13 cellular contexts compared by ENCODE assay signal in the genomic region with DNA sequence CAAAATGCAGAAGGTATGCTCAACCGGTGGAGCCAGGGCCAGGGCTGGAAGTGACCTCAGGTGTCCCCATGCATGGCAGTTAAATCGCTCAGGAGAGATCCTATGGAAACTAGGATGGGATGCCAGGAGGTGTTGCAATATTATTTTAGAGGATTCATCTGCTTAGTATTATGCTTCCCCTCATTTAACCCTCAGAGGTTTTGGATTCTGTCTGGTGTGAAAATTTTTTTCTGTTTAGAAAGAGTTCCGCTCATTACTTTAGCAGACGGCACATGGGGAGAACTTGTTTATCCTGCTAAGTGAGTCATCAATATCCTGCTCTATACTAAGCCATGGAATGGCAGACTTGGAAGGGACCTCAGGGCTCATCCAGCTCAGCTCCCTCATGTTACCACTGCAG. TPM values are rescaled to one million over a fixed set of nuclear protein-coding genes. Genes with fewer than 3 reads are reported as not detected.
A peak's percentile ranks its signal among the peaks of the same experiment; 100 is the strongest.
DNase-seq lines count a peak whose midpoint lies in the region; ATAC-seq and TF ChIP-seq lines count a peak whose summit lies in the region.
"Had no signal": no experiment of that assay in that cellular context is flagged by ENCODE, and none has a peak within 500 bp of the region (broad histone marks: within the 10 kb centered on the region; RNA-seq: fewer than 3 reads in every experiment).

No MANE protein-coding gene starts in this region.

- no peaks in the 10 kb centered on the region; the same call in 1 of the 2 replicates for H3K9me3 ChIP-seq in SJSA1 (replicated peaks)

- H3K36me3 ChIP-seq in SJSA1: no peaks in the 10 kb centered on the region

- ATAC-seq in HG03097 (IDR thresholded peaks at IDR 0.05; ENCODE audit: low FRiP score, unreplicated experiment) (no peak), HG02870 (IDR thresholded peaks at IDR 0.05; ENCODE audit: unreplicated experiment) (no peak), HG02970 (IDR thresholded peaks at IDR 0.05; ENCODE audit: low FRiP score, unreplicated experiment) (no peak)

- TF ChIP-seq CTCF in fibroblast of the aortic adventitia (IDR thresholded peaks at IDR 0.05; ENCODE audit: insufficient read depth, low read length): no peak

- DNase-seq in ELR (ENCODE audit: low read depth) (peak; percentile 87), SJSA1 (ENCODE audit: low read depth in 1 of 2, low spot score in 2 of 2) (peak in 1 of 2 experiments; percentile 51), fibroblast of the aortic adventitia (ENCODE audit: low read depth) (peak; percentile 71), skeletal muscle cell (ENCODE audit: low read depth) (peak; percentile 86), HEK293T (ENCODE audit: extremely low spot score) (no peak)
- DNase-seq: activated effector memory CD4-positive, alpha-beta T cell treated with anti-CD3 and anti-CD28 coated beads, Interleukin-2, amount 50 U/mL, for 16 hours; Karpas-422; NCI-H446; SHP77; stimulated activated CD4-positive, alpha-beta T cell treated with anti-CD3 and anti-CD28 coated beads, Interleukin-2, amount 100 ng/mL, for 48 hours had no signal

- no peak overlapping the region for H3K4me3 ChIP-seq in SJSA1
- H3K4me3 ChIP-seq in fibroblast of the aortic adventitia (ENCODE audit: low read depth, low read length): no peak overlapping the region
- no peak overlapping the region for H3K4me3 ChIP-seq in skeletal muscle cell (ENCODE audit: low read depth, low read length)

- no peaks in the 10 kb centered on the region for H3K27me3 ChIP-seq in SJSA1 (replicated peaks)

- CTCF ChIA-PET in HEK293T (lab: Yijun Ruan, JAX): no interaction called here

- peaks cover 29% of the 10 kb centered on the region for H3K4me1 ChIP-seq in SJSA1 (replicated peaks)

- POLR2A ChIA-PET in HEK293T (lab: Yijun Ruan, JAX): no interaction called here

- peak overlapping the region; percentile 40; the same call in 1 of the 2 replicates for H3K27ac ChIP-seq in SJSA1

TF ChIP-seq in HEK293T, 16 proteins besides CTCF, POLR2A, EP300 and RAD21:
- TF ChIP-seq LEF1 (IDR thresholded peaks at IDR 0.05; ENCODE audit: borderline replicate concordance) (no peak), ARNT (IDR thresholded peaks at IDR 0.05) (no peak), L3MBTL2 (conservative IDR thresholded peaks at IDR 0.05) (no peak), FOXK2 (IDR thresholded peaks at IDR 0.05) (no peak)
TF ChIP-seq in HEK293T: peak in this region for 0.

RNA-seq across cellular contexts. Expression of gene TRIB2, which starts 42.5 kb away (rescaled TPM):
- total RNA-seq in SJSA1 (2014; rRNA removed; shearing (Covaris generic)): 16.4 and 36.9 TPM in 2 replicates
- total RNA-seq in fibroblast of the aortic adventitia (ENCODE audit: low replicate concordance): 39.9 and 112 TPM in 2 replicates
